Comparison of ENCODE assay signal across 1 cellular context in the genomic region with DNA sequence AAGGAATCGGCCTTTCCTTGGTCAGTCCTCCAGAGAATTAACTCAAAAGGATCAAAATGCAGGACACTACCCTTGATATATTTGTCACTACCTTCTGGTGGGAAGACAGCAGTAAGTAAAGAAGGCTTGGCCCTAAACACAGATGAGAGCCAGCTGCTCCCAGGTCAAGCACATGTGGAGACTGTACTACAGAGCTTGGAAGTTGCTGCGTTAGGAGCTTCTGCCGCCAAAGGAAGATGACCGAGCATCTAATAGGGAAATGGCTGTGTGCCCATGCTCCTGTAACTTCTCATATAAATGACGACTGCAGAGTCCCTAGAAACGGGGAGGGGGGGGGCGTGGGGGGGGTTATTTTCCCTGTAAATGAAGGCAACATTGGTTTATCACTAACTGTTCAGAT.
TF ChIP-seq lines count a peak whose summit lies in the region.

No MANE protein-coding gene starts in this region.

TF ChIP-seq in GM23338, 12 proteins besides CTCF, POLR2A, EP300 and RAD21 (continued from another document):
- TF ChIP-seq, protein P1, sequence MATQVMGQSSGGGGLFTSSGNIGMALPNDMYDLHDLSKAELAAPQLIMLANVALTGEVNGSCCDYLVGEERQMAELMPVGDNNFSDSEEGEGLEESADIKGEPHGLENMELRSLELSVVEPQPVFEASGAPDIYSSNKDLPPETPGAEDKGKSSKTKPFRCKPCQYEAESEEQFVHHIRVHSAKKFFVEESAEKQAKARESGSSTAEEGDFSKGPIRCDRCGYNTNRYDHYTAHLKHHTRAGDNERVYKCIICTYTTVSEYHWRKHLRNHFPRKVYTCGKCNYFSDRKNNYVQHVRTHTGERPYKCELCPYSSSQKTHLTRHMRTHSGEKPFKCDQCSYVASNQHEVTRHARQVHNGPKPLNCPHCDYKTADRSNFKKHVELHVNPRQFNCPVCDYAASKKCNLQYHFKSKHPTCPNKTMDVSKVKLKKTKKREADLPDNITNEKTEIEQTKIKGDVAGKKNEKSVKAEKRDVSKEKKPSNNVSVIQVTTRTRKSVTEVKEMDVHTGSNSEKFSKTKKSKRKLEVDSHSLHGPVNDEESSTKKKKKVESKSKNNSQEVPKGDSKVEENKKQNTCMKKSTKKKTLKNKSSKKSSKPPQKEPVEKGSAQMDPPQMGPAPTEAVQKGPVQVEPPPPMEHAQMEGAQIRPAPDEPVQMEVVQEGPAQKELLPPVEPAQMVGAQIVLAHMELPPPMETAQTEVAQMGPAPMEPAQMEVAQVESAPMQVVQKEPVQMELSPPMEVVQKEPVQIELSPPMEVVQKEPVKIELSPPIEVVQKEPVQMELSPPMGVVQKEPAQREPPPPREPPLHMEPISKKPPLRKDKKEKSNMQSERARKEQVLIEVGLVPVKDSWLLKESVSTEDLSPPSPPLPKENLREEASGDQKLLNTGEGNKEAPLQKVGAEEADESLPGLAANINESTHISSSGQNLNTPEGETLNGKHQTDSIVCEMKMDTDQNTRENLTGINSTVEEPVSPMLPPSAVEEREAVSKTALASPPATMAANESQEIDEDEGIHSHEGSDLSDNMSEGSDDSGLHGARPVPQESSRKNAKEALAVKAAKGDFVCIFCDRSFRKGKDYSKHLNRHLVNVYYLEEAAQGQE (IDR thresholded peaks at IDR 0.05; ENCODE audit: unreplicated experiment): no peak
- TF ChIP-seq STAT1 (IDR thresholded peaks at IDR 0.05; ENCODE audit: unreplicated experiment) (no peak), POLR2AphosphoS5 (IDR thresholded peaks at IDR 0.05; ENCODE audit: low read depth) (peak; percentile 50; the same call in 1 of the 2 replicates), EZH2 (IDR thresholded peaks at IDR 0.05; ENCODE audit: low read depth, unreplicated experiment) (no peak), EZH2phosphoT487 (IDR thresholded peaks at IDR 0.05; ENCODE audit: unreplicated experiment) (no peak)
